13 cellular contexts compared by ENCODE assay signal in genomic region chr10:11793762-11794479, GRCh38. TPM values are rescaled to one million over a fixed set of nuclear protein-coding genes. Genes with fewer than 3 reads are reported as not detected.
DNase-seq lines count a peak whose midpoint lies in the region; ATAC-seq and TF ChIP-seq lines count a peak whose summit lies in the region.
"Had no signal": no experiment of that assay in that cellular context is flagged by ENCODE, and none has a peak within 500 bp of the region (broad histone marks: within the 10 kb centered on the region; RNA-seq: fewer than 3 reads in every experiment).

No MANE protein-coding gene starts in this region.

- no peak for TF ChIP-seq POLR2A in esophagus muscularis mucosa (IDR thresholded peaks at IDR 0.05; ENCODE audit: low read depth)

- peaks cover 15% of the 10 kb centered on the region for H3K4me1 ChIP-seq in PC-3 (ENCODE audit: insufficient read depth, low read length)
- H3K4me1 ChIP-seq in esophagus muscularis mucosa, result peaks cover 0 to 4% (median 0%) of the 10 kb centered on the region in 4 donors
- H3K4me1 ChIP-seq in effector memory CD4-positive, alpha-beta T cell (ENCODE audit: control insufficient read depth, insufficient read depth, low read length, poor library complexity, severe bottlenecking), result no peaks in the 10 kb centered on the region

- CTCF ChIA-PET in PC-3 (lab: Charles Lee), result interaction anchor here (0.9 to 1.2 kb wide), 4 partner anchors 11 to 34 kb away, joined by 3 to 9 read pairs (median 4); no protein-coding TSS in a partner anchor

- TF ChIP-seq EP300 in esophagus muscularis mucosa (IDR thresholded peaks at IDR 0.05), result no peak

- H3K27ac ChIP-seq in PC-3 (ENCODE audit: low read length) (peak overlapping the region; percentile 89), epithelial cell of prostate (peak overlapping the region; percentile 64), esophagus muscularis mucosa (replicated peaks in 1 of 4) (no peak overlapping the region)
- H3K27ac ChIP-seq in effector memory CD4-positive, alpha-beta T cell (ENCODE audit: insufficient read depth, low read length, poor library complexity, severe bottlenecking), result no peak overlapping the region

- ATAC-seq in PC-3 (peak; percentile 98), GM21737 (IDR thresholded peaks at IDR 0.05; ENCODE audit: unreplicated experiment) (no peak)
- ATAC-seq: activated naive CD4-positive, alpha-beta T cell treated with anti-CD3 and anti-CD28 coated beads, Interleukin-2, amount 50 U/mL, for 72 hours had no signal

- TF ChIP-seq CTCF in PC-3 (conservative IDR thresholded peaks at IDR 0.05; ENCODE audit: low read depth, low read length), result no peak
- no peak for TF ChIP-seq CTCF in esophagus muscularis mucosa (IDR thresholded peaks at IDR 0.05)

- POLR2A ChIA-PET in PC-3 (lab: Charles Lee; ENCODE audit: unreplicated experiment), result interaction anchor here (0.6 to 0.9 kb wide), 5 partner anchors 11 to 110 kb away, joined by 3 to 9 read pairs (median 5); no protein-coding TSS in a partner anchor

- H3K36me3 ChIP-seq in PC-3 (ENCODE audit: low read depth, low read length) (no peaks in the 10 kb centered on the region), esophagus muscularis mucosa (no peaks in the 10 kb centered on the region)
- no peaks in the 10 kb centered on the region for H3K36me3 ChIP-seq in effector memory CD4-positive, alpha-beta T cell (ENCODE audit: control insufficient read depth, insufficient read depth, low read length)

- DNase-seq in EH (ENCODE audit: low read depth), result peak; percentile 86
- DNase-seq in PC-3, result peak; percentile 89
- DNase-seq in epithelial cell of prostate (ENCODE audit: low read depth, low spot score), result no peak
- peak; percentile 86 for DNase-seq in myocyte (ENCODE audit: low read depth)
- no peak for DNase-seq in esophagus muscularis mucosa (ENCODE audit: extremely low spot score)
- no peak for DNase-seq in superior temporal gyrus (ENCODE audit: extremely low spot score)
- DNase-seq in effector memory CD4-positive, alpha-beta T cell, result no peak
- DNase-seq: activated CD4-positive, alpha-beta T cell treated with anti-CD3 and anti-CD28 coated beads for 1 hour; erythroblast; NCI-H1930; RPMI8226 had no signal

- 97% methylated on average over 9 of the region's 12 CpGs for WGBS in esophagus muscularis mucosa

- peak overlapping the region; percentile 11; the same call in 1 of the 2 replicates for H2AFZ ChIP-seq in PC-3 (ENCODE audit: low read length)

- H3F3A ChIP-seq in PC-3 (ENCODE audit: low read length, unreplicated experiment), result no peaks in the 10 kb centered on the region

- no peaks in the 10 kb centered on the region for H3K79me2 ChIP-seq in PC-3 (ENCODE audit: low read length)

- H3K4me3 ChIP-seq in PC-3 (ENCODE audit: low read length), result no peak overlapping the region
- H3K4me3 ChIP-seq in esophagus muscularis mucosa, result no peak overlapping the region
- H3K4me3 ChIP-seq in effector memory CD4-positive, alpha-beta T cell (ENCODE audit: insufficient read depth, low read depth, low read length, poor library complexity, severe bottlenecking), result no peak overlapping the region

- BruUV-seq in PC-3 (replicated peaks; lab: Mats Ljungman, UMichigan), result TSS peak; percentile 77

- no peaks in the 10 kb centered on the region for H4K20me1 ChIP-seq in PC-3 (ENCODE audit: low read length)

- intact Hi-C loops in PC-3 (cut with micrococcal nuclease), result no loop called here
- intact Hi-C loops in esophagus muscularis mucosa (cut with DNase I), result loop anchor here (10.0 kb wide), 1 partner anchor 191 kb away; no protein-coding TSS in a partner anchor

- H3K9me3 ChIP-seq in PC-3 (ENCODE audit: low read length) (no peaks in the 10 kb centered on the region), esophagus muscularis mucosa (no peaks in the 10 kb centered on the region)
- no peaks in the 10 kb centered on the region for H3K9me3 ChIP-seq in effector memory CD4-positive, alpha-beta T cell (ENCODE audit: control insufficient read depth, low read length)

- peak overlapping the region; percentile 61 for H3K9ac ChIP-seq in PC-3 (ENCODE audit: low read length)

- H3K4me2 ChIP-seq in PC-3 (ENCODE audit: low read length), result peak overlapping the region; percentile 59

- no peaks in the 10 kb centered on the region for H3K9me2 ChIP-seq in PC-3 (replicated peaks; ENCODE audit: low read length)

- H3K27me3 ChIP-seq in PC-3 (ENCODE audit: low read length) (no peaks in the 10 kb centered on the region), esophagus muscularis mucosa (peaks cover 0 to 10% (median 0%) of the 10 kb centered on the region in 4 donors)
- no peaks in the 10 kb centered on the region for H3K27me3 ChIP-seq in effector memory CD4-positive, alpha-beta T cell (replicated peaks; ENCODE audit: control insufficient read depth, insufficient read depth, low read length, poor library complexity, severe bottlenecking)

RNA-seq across cellular contexts. Expression of gene PROSER2, which starts 29.2 kb away (rescaled TPM):
- total RNA-seq in PC-3 (2014; rRNA removed) (52.5 and 66.0 TPM in 2 replicates), myocyte (10.1 and 15.0 TPM in 2 replicates), esophagus muscularis mucosa (1 to 10 TPM; 2.5 to 5.9 (median 3.7) TPM)
- polyA plus RNA-seq in myocyte (2012), result 7.6 TPM

RNA-seq across cellular contexts. Expression of gene ECHDC3, which starts 51.7 kb away (rescaled TPM):
- total RNA-seq in PC-3 (2014; rRNA removed) (not detected in 2 replicates), myocyte (1.3 and 2.4 TPM in 2 replicates), esophagus muscularis mucosa (10 to 100 TPM in 3 of 4 donors, 1 to 10 TPM in 1; 7.9 to 30.6 (median 19.7) TPM)
- 0.74 TPM for polyA plus RNA-seq in myocyte (2012)

Comparison
In these comparisons a context has a peak if more than half of its experiments do, and no peak if none do; other contexts are left out.
1. DNase-seq: peak in EH (single experiment), PC-3 (single experiment) and myocyte (single experiment); none in epithelial cell of prostate (single experiment), esophagus muscularis mucosa (single experiment), superior temporal gyrus (single experiment) and effector memory CD4-positive, alpha-beta T cell (0 of 3).
2. H3K27ac ChIP-seq: peak in PC-3 (single experiment) and epithelial cell of prostate (single experiment); none in esophagus muscularis mucosa (0 of 4) and effector memory CD4-positive, alpha-beta T cell (single experiment).